ENCODE assay signal across 19 cellular contexts in genomic region chr2:142037051-142037450, GRCh38.
DNase-seq lines count a peak whose midpoint lies in the region; ATAC-seq and TF ChIP-seq lines count a peak whose summit lies in the region.
"Had no signal": no experiment of that assay in that cellular context is flagged by ENCODE, and none has a peak within 500 bp of the region (broad histone marks: within the 10 kb centered on the region; RNA-seq: fewer than 3 reads in every experiment).

No MANE protein-coding gene starts in this region.

- WGBS in trophoblast cell (ENCODE audit: extremely low coverage, insufficient coverage, insufficient read length): no CpG with 5 or more reads among the region's 4 CpGs

- H3K9me2 ChIP-seq in MM.1S (replicated peaks; ENCODE audit: insufficient read depth, low read length): no peaks in the 10 kb centered on the region

- no peak overlapping the region for H3K14ac ChIP-seq in trophoblast cell (ENCODE audit: low read length)

- H3K27ac ChIP-seq in trophoblast cell (ENCODE audit: low read depth, low read length) (peak overlapping the region; percentile 98), MM.1S (ENCODE audit: low read length) (no peak overlapping the region), WERI-Rb-1 (no peak overlapping the region)
- H3K27ac ChIP-seq: ascending aorta, thoracic aorta had no signal

- H3K79me1 ChIP-seq in trophoblast cell (ENCODE audit: low read length): peaks cover 2% of the 10 kb centered on the region

- H3K9me3 ChIP-seq in HAP-1: no peaks in the 10 kb centered on the region
- no peaks in the 10 kb centered on the region for H3K9me3 ChIP-seq in trophoblast cell (ENCODE audit: insufficient read depth, low read depth, low read length)
- H3K9me3 ChIP-seq in MM.1S (replicated peaks; ENCODE audit: insufficient read depth, low read length): no peaks in the 10 kb centered on the region
- no peaks in the 10 kb centered on the region for H3K9me3 ChIP-seq in WERI-Rb-1 (ENCODE audit: severe bottlenecking)
- H3K9me3 ChIP-seq: ascending aorta, thoracic aorta had no signal

- DNase-seq in HAP-1 (ENCODE audit: low spot score in 2 of 2) (peak; percentile 45 to 82), RKO (ENCODE audit: low spot score) (peak; percentile 13), fibroblast of mammary gland (ENCODE audit: low read depth) (peak; percentile 15), trophoblast cell (no peak), MM.1S (no peak), NCI-H1105 (lab: John Stamatoyannopoulos, UW) (no peak), WERI-Rb-1 (no peak)
- DNase-seq: activated CD4-positive, alpha-beta T cell treated with anti-CD3 and anti-CD28 coated beads for 4 hours; activated T-cell treated with anti-CD3 and anti-CD28 coated beads, Interleukin-2, amount 50 U/mL, for 72 hours; effector memory CD8-positive, alpha-beta T cell; left ventricle myocardium superior; NCI-H1694; occipital lobe; stimulated activated CD4-positive, alpha-beta T cell treated with anti-CD3 and anti-CD28 coated beads, Interleukin-12 subunit alpha, Interleukin-12 subunit beta, amount 100 ng/mL, for 4 hours; T-cell had no signal

- H4K8ac ChIP-seq in trophoblast cell (ENCODE audit: low read depth, low read length): no peak overlapping the region

- H3K4me2 ChIP-seq in trophoblast cell (ENCODE audit: low read length) (peak overlapping the region; percentile 7), MM.1S (ENCODE audit: low read depth, low read length) (no peak overlapping the region)

- H2BK12ac ChIP-seq in trophoblast cell (ENCODE audit: low read length): no peak overlapping the region

- no peaks in the 10 kb centered on the region for H3F3A ChIP-seq in MM.1S (ENCODE audit: insufficient read depth, low read length)

- TF ChIP-seq CTCF in fibroblast of mammary gland (conservative IDR thresholded peaks at IDR 0.05; ENCODE audit: control insufficient read depth, insufficient read depth, low read depth, low read length) (no peak), MM.1S (IDR thresholded peaks at IDR 0.05; ENCODE audit: low read length) (no peak), WERI-Rb-1 (IDR thresholded peaks at IDR 0.05; ENCODE audit: low read depth, low read length) (no peak)

- H3K36me3 ChIP-seq in HAP-1 (replicated peaks): no peaks in the 10 kb centered on the region
- H3K36me3 ChIP-seq in trophoblast cell (ENCODE audit: control insufficient read depth in 1 of 2, insufficient read depth in 2 of 2, low read length in 2 of 2): no peaks in the 10 kb centered on the region
- no peaks in the 10 kb centered on the region for H3K36me3 ChIP-seq in MM.1S (replicated peaks; ENCODE audit: insufficient read depth, low read length)
- H3K36me3 ChIP-seq in WERI-Rb-1: no peaks in the 10 kb centered on the region
- H3K36me3 ChIP-seq: ascending aorta, thoracic aorta had no signal

- H4K91ac ChIP-seq in trophoblast cell (ENCODE audit: low read depth, low read length): no peak overlapping the region

- H4K12ac ChIP-seq in trophoblast cell (ENCODE audit: low read depth, low read length): no peak overlapping the region

- H3K23ac ChIP-seq in trophoblast cell (ENCODE audit: low read length): no peak overlapping the region

- no peak overlapping the region for H2BK120ac ChIP-seq in trophoblast cell (ENCODE audit: insufficient read depth, low read length, poor library complexity)

- H3K18ac ChIP-seq in trophoblast cell (ENCODE audit: low read length): no peak overlapping the region

- peaks cover 14% of the 10 kb centered on the region for H3K4me1 ChIP-seq in HAP-1
- peaks cover 0 to 2% of the 10 kb centered on the region in 2 experiments for H3K4me1 ChIP-seq in trophoblast cell (ENCODE audit: control insufficient read depth in 1 of 2, insufficient read depth in 2 of 2, low read length in 2 of 2)
- H3K4me1 ChIP-seq in MM.1S (ENCODE audit: low read length): no peaks in the 10 kb centered on the region
- H3K4me1 ChIP-seq: ascending aorta had no signal

- no peaks in the 10 kb centered on the region for H3K79me2 ChIP-seq in trophoblast cell (ENCODE audit: control insufficient read depth, insufficient read depth, low read length, poor library complexity)
- H3K79me2 ChIP-seq in MM.1S (ENCODE audit: low read length): no peaks in the 10 kb centered on the region

- no peak overlapping the region for H3K4ac ChIP-seq in trophoblast cell (ENCODE audit: low read depth, low read length)

- no peaks in the 10 kb centered on the region for H4K20me1 ChIP-seq in MM.1S (ENCODE audit: insufficient read depth, low read length)

- no peak overlapping the region for H2AK5ac ChIP-seq in trophoblast cell (ENCODE audit: low read length)

- in situ Hi-C loops in HAP-1 (cut with MboI; ENCODE audit: low sequenced_read_pairs): no loop called here

- no peak for ATAC-seq in GM19035 (IDR thresholded peaks at IDR 0.05; ENCODE audit: unreplicated experiment)
- ATAC-seq: activated T-cell treated with anti-CD3 and anti-CD28 coated beads, Interleukin-2, amount 50 U/mL, for 72 hours; effector memory CD8-positive, alpha-beta T cell; K562; left ventricle myocardium superior; T-cell had no signal

- no peak overlapping the region for H3K4me3 ChIP-seq in HAP-1
- no peak overlapping the region for H3K4me3 ChIP-seq in fibroblast of mammary gland (ENCODE audit: control insufficient read depth, low read depth, low read length)
- H3K4me3 ChIP-seq in trophoblast cell (ENCODE audit: low read depth, low read length): no peak overlapping the region
- H3K4me3 ChIP-seq in MM.1S (ENCODE audit: low read length): no peak overlapping the region
- no peak overlapping the region for H3K4me3 ChIP-seq in WERI-Rb-1 (ENCODE audit: low read depth, low read length)
- H3K4me3 ChIP-seq: ascending aorta, K562, thoracic aorta had no signal

- H3K27me3 ChIP-seq in HAP-1 (ENCODE audit: low read depth) (no peaks in the 10 kb centered on the region), trophoblast cell (ENCODE audit: insufficient read depth, low read length) (no peaks in the 10 kb centered on the region), MM.1S (replicated peaks; ENCODE audit: insufficient read depth, low read length) (no peaks in the 10 kb centered on the region), WERI-Rb-1 (ENCODE audit: insufficient read depth, low read depth, severe bottlenecking) (no peaks in the 10 kb centered on the region)
- H3K27me3 ChIP-seq: ascending aorta had no signal

- H3K9ac ChIP-seq in trophoblast cell (ENCODE audit: low read length) (no peak overlapping the region), MM.1S (ENCODE audit: low read length) (no peak overlapping the region)

- no peak overlapping the region for H2BK5ac ChIP-seq in trophoblast cell (ENCODE audit: low read depth, low read length, poor library complexity)

- H2AFZ ChIP-seq in trophoblast cell (ENCODE audit: insufficient read depth, low read length, poor library complexity) (no peak overlapping the region), MM.1S (ENCODE audit: low read length) (no peak overlapping the region)

Comparison
In these comparisons a context has a peak if more than half of its experiments do, and no peak if none do; other contexts are left out.
1. DNase-seq: peak in HAP-1 (2 of 2), RKO (single experiment) and fibroblast of mammary gland (single experiment); none in trophoblast cell (0 of 2), MM.1S (single experiment), NCI-H1105 (single experiment) and WERI-Rb-1 (single experiment).